Comparison of ENCODE assay signal across 22 cellular contexts in genomic region chr5:118857700-118858099, GRCh38.
A peak's percentile ranks its signal among the peaks of the same experiment; 100 is the strongest.
DNase-seq lines count a peak whose midpoint lies in the region; ATAC-seq, FAIRE-seq and TF ChIP-seq lines count a peak whose summit lies in the region.
"Had no signal": no experiment of that assay in that cellular context is flagged by ENCODE, and none has a peak within 500 bp of the region (broad histone marks: within the 10 kb centered on the region; RNA-seq: fewer than 3 reads in every experiment).

No MANE protein-coding gene starts in this region.

- H3K79me2 ChIP-seq in keratinocyte (ENCODE audit: control insufficient read depth, insufficient read depth, low read length), result no peaks in the 10 kb centered on the region

- H3K27ac ChIP-seq in keratinocyte (ENCODE audit: control insufficient read depth, insufficient read depth, low read length), result no peak overlapping the region
- H3K27ac ChIP-seq: A549, esophagus squamous epithelium, right lobe of liver, thyroid gland had no signal

- H3K36me3 ChIP-seq in keratinocyte (ENCODE audit: control insufficient read depth in 2 of 2, extremely low read depth in 1 of 2, insufficient read depth in 2 of 2, low read length in 2 of 2), result no peaks in the 10 kb centered on the region
- H3K36me3 ChIP-seq: esophagus squamous epithelium, MG63, right lobe of liver, thyroid gland had no signal

- H3K9me1 ChIP-seq in keratinocyte (ENCODE audit: control insufficient read depth, extremely low read depth, insufficient read depth, low read length), result no peaks in the 10 kb centered on the region

- peak; percentile 18 for DNase-seq in DMS53 treated with DMSO at 0.1 percent for 48 hours (lab: John Stamatoyannopoulos, UW; ENCODE audit: unreplicated experiment)
- peak; percentile 48 for DNase-seq in NB4 (ENCODE audit: low read depth)
- DNase-seq in amniotic epithelial cell (ENCODE audit: low read depth), result peak; percentile 33
- DNase-seq in keratinocyte (ENCODE audit: low read depth, low spot score), result no peak
- DNase-seq in HK-2 (ENCODE audit: unreplicated experiment), result no peak
- no peak for DNase-seq in NCI-H226
- no peak for DNase-seq in hippocampal formation (lab: John Stamatoyannopoulos, UW)
- DNase-seq: activated CD4-positive, alpha-beta memory T cell treated with anti-CD3 and anti-CD28 coated beads, Interleukin-2, amount 10 ng/mL, durations not matched to agents 7 days and 5 days; amygdala; CD8-positive, alpha-beta T cell; esophagus squamous epithelium; HFFc6; MG63; NCI-H2171; right lobe of liver; SHP77; stimulated activated CD4-positive, alpha-beta T cell treated with anti-CD3 and anti-CD28 coated beads, Interleukin-2, amount 100 ng/mL, for 48 hours; stimulated activated CD8-positive, alpha-beta memory T cell treated with anti-CD3 and anti-CD28 coated beads, Interleukin-4, amount 100 ng/mL, for 48 hours; T1000; thyroid gland had no signal

- FAIRE-seq in keratinocyte (lab: Jason Lieb, UNC), result peak; percentile 69
- FAIRE-seq: A549 had no signal

- H3K4me3 ChIP-seq in NB4 (ENCODE audit: low read depth, low read length) (no peak overlapping the region), keratinocyte (ENCODE audit: control insufficient read depth in 2 of 3, extremely low read depth in 1 of 3, insufficient read depth in 2 of 3, low read depth in 1 of 3, low read length in 3 of 3) (no peak overlapping the region)
- H3K4me3 ChIP-seq: A549, esophagus squamous epithelium, MG63, right lobe of liver, thyroid gland had no signal

- ATAC-seq in HG02571 (IDR thresholded peaks at IDR 0.05; ENCODE audit: unreplicated experiment), result no peak
- ATAC-seq: A549; CD8-positive, alpha-beta T cell had no signal

- H4K20me1 ChIP-seq in keratinocyte (ENCODE audit: control insufficient read depth, extremely low read depth, insufficient read depth, low read length), result no peaks in the 10 kb centered on the region

- H3K9me3 ChIP-seq in keratinocyte (ENCODE audit: control insufficient read depth, low read depth, low read length), result no peaks in the 10 kb centered on the region
- H3K9me3 ChIP-seq: A549, esophagus squamous epithelium, MG63, right lobe of liver, thyroid gland had no signal

- peaks cover 18% of the 10 kb centered on the region for H3K4me1 ChIP-seq in keratinocyte (ENCODE audit: control insufficient read depth, extremely low read depth, insufficient read depth, low read length)
- H3K4me1 ChIP-seq: A549, esophagus squamous epithelium, right lobe of liver, thyroid gland had no signal

- H3K4me2 ChIP-seq in keratinocyte (ENCODE audit: control insufficient read depth, extremely low read depth, insufficient read depth, low read depth, low read length), result peak overlapping the region; percentile 14
- H3K4me2 ChIP-seq: A549 had no signal

- dilution Hi-C loops in keratinocyte (cut with MboI; ENCODE audit: extremely low pct_ligation_motif_present, low sequenced_read_pairs), result no loop called here

- H3K9ac ChIP-seq in keratinocyte (ENCODE audit: control insufficient read depth, extremely low read depth, insufficient read depth, low read length), result no peak overlapping the region

- H3K27me3 ChIP-seq in keratinocyte (ENCODE audit: control insufficient read depth, extremely low read depth, insufficient read depth, low read length), result no peaks in the 10 kb centered on the region
- H3K27me3 ChIP-seq: esophagus squamous epithelium, MG63, right lobe of liver, thyroid gland had no signal

- TF ChIP-seq CTCF in NB4 (IDR thresholded peaks at IDR 0.05; ENCODE audit: low read depth, low read length) (no peak), keratinocyte (optimal IDR thresholded peaks at IDR 0.05 in 1 of 3, IDR thresholded peaks at IDR 0.05 in 1 of 3, conservative IDR thresholded peaks at IDR 0.05 in 1 of 3; ENCODE audit: extremely low read depth in 1 of 3, insufficient read depth in 2 of 3, low read length in 3 of 3) (no peak)

- peak overlapping the region; percentile 41 for H2AFZ ChIP-seq in keratinocyte (ENCODE audit: control insufficient read depth, low read length)

- no peak for TF ChIP-seq POLR2A in NB4 (IDR thresholded peaks at IDR 0.05; ENCODE audit: extremely low read depth, insufficient read length)

Comparison
In these comparisons a context has a peak if more than half of its experiments do, and no peak if none do; other contexts are left out.
1. DNase-seq: peak in DMS53 treated with DMSO at 0.1 percent for 48 hours (single experiment), NB4 (single experiment) and amniotic epithelial cell (single experiment); none in keratinocyte (single experiment), HK-2 (single experiment), NCI-H226 (single experiment) and hippocampal formation (0 of 2).